Comparison of ENCODE assay signal across 19 cellular contexts in genomic region chr2:217877866-217878265, GRCh38.
"Had no signal": no experiment of that assay in that cellular context is flagged by ENCODE, and none has a peak within 500 bp of the region (broad histone marks: within the 10 kb centered on the region; RNA-seq: fewer than 3 reads in every experiment).

No MANE protein-coding gene starts in this region.

- H3K27ac ChIP-seq: epithelial cell of prostate, pancreas, SJCRH30 had no signal

- H3K4me3 Mint-ChIP-seq: activated CD4-positive, alpha-beta T cell treated with anti-CD3 and anti-CD28 coated beads, Interleukin-2, amount 10 ng/mL, durations not matched to agents 24 days and 14 days; activated CD8-positive, alpha-beta T cell treated with anti-CD3 and anti-CD28 coated beads, Interleukin-2, amount 10 ng/mL, durations not matched to agents 7 days and 5 days; neural crest cell; T-helper 2 cell treated with Interferon-gamma antibody and Interleukin-4, amounts not matched to agents 5 μg/mL and 100 μg/mL, for 36 hours had no signal

- H3K27ac Mint-ChIP-seq: activated CD4-positive, alpha-beta T cell treated with anti-CD3 and anti-CD28 coated beads, Interleukin-2, amount 10 ng/mL, durations not matched to agents 24 days and 14 days; activated CD8-positive, alpha-beta T cell treated with anti-CD3 and anti-CD28 coated beads, Interleukin-2, amount 10 ng/mL, durations not matched to agents 7 days and 5 days; T-helper 2 cell treated with Interferon-gamma antibody and Interleukin-4, amounts not matched to agents 5 μg/mL and 100 μg/mL, for 36 hours had no signal

- H3K4me1 ChIP-seq: breast epithelium, pancreas had no signal

- H3K36me3 ChIP-seq: SJCRH30 had no signal

- H3K4me3 ChIP-seq: breast epithelium, lung, pancreas, SJCRH30 had no signal

- DNase-seq: activated CD4-positive, alpha-beta T cell treated with anti-CD3 and anti-CD28 coated beads, Interleukin-2, amount 10 ng/mL, durations not matched to agents 24 days and 14 days; activated CD4-positive, CD25-positive, alpha-beta regulatory T cell; activated CD8-positive, alpha-beta memory T cell treated with anti-CD3 and anti-CD28 coated beads, Interleukin-2, amount 50 U/mL, for 4 hours; activated CD8-positive, alpha-beta T cell treated with anti-CD3 and anti-CD28 coated beads, Interleukin-2, amount 10 ng/mL, durations not matched to agents 7 days and 5 days; activated naive CD4-positive, alpha-beta T cell treated with Interleukin-2 at 50 U/mL for 16 hours; anterior cingulate cortex; hippocampal formation; kidney; midbrain; pancreas; SJCRH30; stimulated activated CD4-positive, alpha-beta T cell treated with anti-CD3 and anti-CD28 coated beads, Interleukin-12 subunit alpha, Interleukin-12 subunit beta, amount 100 ng/mL, for 4 hours; stimulated activated CD4-positive, alpha-beta T cell treated with anti-CD3 and anti-CD28 coated beads, Interleukin-2, amount 100 ng/mL, for 24 hours; trophoblast cell had no signal

- H3K9me3 Mint-ChIP-seq: activated CD4-positive, alpha-beta T cell treated with anti-CD3 and anti-CD28 coated beads, Interleukin-2, amount 10 ng/mL, durations not matched to agents 24 days and 14 days; neural crest cell; T-helper 2 cell treated with Interferon-gamma antibody and Interleukin-4, amounts not matched to agents 5 μg/mL and 100 μg/mL, for 36 hours had no signal

- H3K27me3 ChIP-seq: breast epithelium, pancreas, SJCRH30 had no signal

- ATAC-seq: activated CD8-positive, alpha-beta T cell treated with anti-CD3 and anti-CD28 coated beads, Interleukin-2, amount 10 ng/mL, durations not matched to agents 7 days and 5 days; pancreas had no signal

- H3K9me3 ChIP-seq: breast epithelium, pancreas, SJCRH30 had no signal

- H3K4me1 Mint-ChIP-seq: activated CD4-positive, alpha-beta T cell treated with anti-CD3 and anti-CD28 coated beads, Interleukin-2, amount 10 ng/mL, durations not matched to agents 24 days and 14 days had no signal
